9 cellular contexts compared by ENCODE assay signal in the genomic region with DNA sequence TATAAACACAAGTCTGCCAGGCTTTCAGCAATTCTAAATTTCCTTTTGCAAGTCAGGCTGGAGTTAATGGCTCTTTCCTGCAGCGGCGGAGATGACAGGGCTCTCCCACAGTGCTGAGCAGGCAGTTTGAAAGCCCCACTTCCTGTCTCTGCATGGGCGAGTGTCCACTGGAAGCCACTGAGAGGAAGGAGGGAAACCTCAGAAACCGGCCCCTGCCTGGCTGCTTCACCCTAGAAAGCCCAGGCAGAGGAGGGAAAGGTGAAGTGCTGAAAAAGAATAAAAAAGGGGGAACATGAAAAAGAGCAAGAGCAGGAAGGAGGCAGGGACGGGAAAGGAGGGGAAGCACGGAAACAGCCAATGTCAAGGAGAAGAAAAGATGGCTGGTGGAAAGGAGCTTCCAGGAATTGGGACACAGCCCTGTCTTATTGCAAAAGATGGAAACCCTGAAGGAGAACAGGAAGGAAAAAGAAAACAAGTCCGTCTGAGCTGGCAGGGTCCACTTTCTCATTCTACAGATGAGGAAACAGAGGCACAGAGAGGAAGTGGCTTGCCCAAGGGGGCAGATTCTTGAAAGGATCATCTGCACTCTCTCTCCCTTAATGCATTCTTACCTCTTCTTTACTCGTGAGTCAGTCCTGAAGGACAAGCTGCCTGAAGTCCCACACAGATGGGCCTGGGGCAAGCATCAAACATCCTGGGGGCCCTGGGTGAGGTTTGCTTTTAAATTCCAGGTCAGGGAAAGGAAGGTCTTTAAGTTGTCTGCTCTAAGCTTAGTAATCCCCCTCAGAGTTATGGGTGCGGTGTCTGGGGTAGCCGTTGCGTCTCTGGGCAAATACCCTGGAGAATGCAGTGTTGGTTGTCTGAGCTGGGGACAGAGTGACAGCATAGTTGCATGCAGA. TPM values are rescaled to one million over a fixed set of nuclear protein-coding genes. Genes with fewer than 3 reads are reported as not detected.
DNase-seq lines count a peak whose midpoint lies in the region; ATAC-seq lines count a peak whose summit lies in the region.
"Had no signal": no experiment of that assay in that cellular context is flagged by ENCODE, and none has a peak within 500 bp of the region (broad histone marks: within the 10 kb centered on the region; RNA-seq: fewer than 3 reads in every experiment).

No MANE protein-coding gene starts in this region.

- no peaks in the 10 kb centered on the region for H3K9me3 ChIP-seq in CD4-positive, CD25-positive, alpha-beta regulatory T cell (ENCODE audit: control insufficient read depth in 2 of 2, low read length in 2 of 2)

- no peak overlapping the region for H3K4me3 ChIP-seq in CD4-positive, CD25-positive, alpha-beta regulatory T cell (ENCODE audit: low read depth, low read length)

- no peak overlapping the region for H3K27ac ChIP-seq in CD4-positive, CD25-positive, alpha-beta regulatory T cell (ENCODE audit: insufficient read depth, low read length, poor library complexity, severe bottlenecking)

- peak overlapping the region in 2 of 3 donors; percentile 15 to 42 for H3K27ac Mint-ChIP-seq in CD4-positive, CD25-positive, alpha-beta regulatory T cell
- no peak overlapping the region for H3K27ac Mint-ChIP-seq in activated naive CD8-positive, alpha-beta T cell treated with anti-CD3 and anti-CD28 coated beads, Interleukin-2, amount 50 U/mL, for 24 hours

- no peaks in the 10 kb centered on the region for H3K36me3 ChIP-seq in CD4-positive, CD25-positive, alpha-beta regulatory T cell (ENCODE audit: control insufficient read depth, insufficient read depth, low read length)

- H3K9me3 Mint-ChIP-seq in CD4-positive, CD25-positive, alpha-beta regulatory T cell: no peaks in the 10 kb centered on the region
- H3K9me3 Mint-ChIP-seq in activated naive CD8-positive, alpha-beta T cell treated with anti-CD3 and anti-CD28 coated beads, Interleukin-2, amount 50 U/mL, for 24 hours: no peaks in the 10 kb centered on the region

- H3K27me3 Mint-ChIP-seq in CD4-positive, CD25-positive, alpha-beta regulatory T cell: peaks cover 43% of the 10 kb centered on the region
- peaks cover 10% of the 10 kb centered on the region for H3K27me3 Mint-ChIP-seq in activated naive CD8-positive, alpha-beta T cell treated with anti-CD3 and anti-CD28 coated beads, Interleukin-2, amount 50 U/mL, for 24 hours

- H3K36me3 Mint-ChIP-seq in CD4-positive, CD25-positive, alpha-beta regulatory T cell: no peaks in the 10 kb centered on the region
- no peaks in the 10 kb centered on the region for H3K36me3 Mint-ChIP-seq in activated naive CD8-positive, alpha-beta T cell treated with anti-CD3 and anti-CD28 coated beads, Interleukin-2, amount 50 U/mL, for 24 hours (ENCODE audit: low read depth)

- DNase-seq in CD4-positive, CD25-positive, alpha-beta regulatory T cell: no peak
- peak; percentile 54 for DNase-seq in HT1080 (ENCODE audit: low read depth)
- peak; percentile 22 for DNase-seq in activated naive CD8-positive, alpha-beta T cell treated with anti-CD3 and anti-CD28 coated beads, Interleukin-2, amount 50 U/mL, for 24 hours
- DNase-seq in medulla oblongata (ENCODE audit: extremely low spot score): peak; percentile 81
- DNase-seq in NCI-H524 treated with DMSO at 0.1 percent for 48 hours (lab: John Stamatoyannopoulos, UW): no peak
- DNase-seq in amniotic stem cell (lab: John Stamatoyannopoulos, UW): no peak
- DNase-seq in activated effector memory CD4-positive, alpha-beta T cell treated with anti-CD3 and anti-CD28 coated beads, Interleukin-2, amount 50 U/mL, for 16 hours: no peak
- DNase-seq in AG08396 (ENCODE audit: low spot score): no peak

- peaks cover 6% of the 10 kb centered on the region for H3K27me3 ChIP-seq in CD4-positive, CD25-positive, alpha-beta regulatory T cell (ENCODE audit: control insufficient read depth, insufficient read depth, low read length)

- H3K4me1 Mint-ChIP-seq in CD4-positive, CD25-positive, alpha-beta regulatory T cell: peaks cover 0 to 22% (median 11%) of the 10 kb centered on the region in 4 donors
- peaks cover 28% of the 10 kb centered on the region for H3K4me1 Mint-ChIP-seq in activated naive CD8-positive, alpha-beta T cell treated with anti-CD3 and anti-CD28 coated beads, Interleukin-2, amount 50 U/mL, for 24 hours

- H3K4me1 ChIP-seq in CD4-positive, CD25-positive, alpha-beta regulatory T cell (ENCODE audit: control insufficient read depth, insufficient read depth, low read length, poor library complexity, severe bottlenecking): peaks cover 4% of the 10 kb centered on the region

- H3K4me3 Mint-ChIP-seq in CD4-positive, CD25-positive, alpha-beta regulatory T cell: no peak overlapping the region
- H3K4me3 Mint-ChIP-seq in activated naive CD8-positive, alpha-beta T cell treated with anti-CD3 and anti-CD28 coated beads, Interleukin-2, amount 50 U/mL, for 24 hours: peak overlapping the region; percentile 48

- ATAC-seq in CD4-positive, CD25-positive, alpha-beta regulatory T cell (ENCODE audit: low read depth in 2 of 2): no peak
- peak; percentile 68 for ATAC-seq in activated naive CD8-positive, alpha-beta T cell treated with anti-CD3 and anti-CD28 coated beads, Interleukin-2, amount 50 U/mL, for 24 hours

RNA-seq across cellular contexts. Expression of a gene that starts 38.8 kb away (rescaled TPM):
- 80.4 TPM for total RNA-seq in CD4-positive, CD25-positive, alpha-beta regulatory T cell
- polyA plus RNA-seq in CD4-positive, CD25-positive, alpha-beta regulatory T cell: 100 to 1,000 TPM; 299 to 544 (median 380) TPM
- total RNA-seq in HT1080 (2014; rRNA removed; shearing (Covaris generic)): 1.0 TPM in 1 of 2 replicates, not detected in the other
- polyA plus RNA-seq in HT1080 (2015; cell fraction: cytosol; rRNA removed): 0.31 and 0.42 TPM in 2 replicates
- not detected in 2 replicates for polyA plus RNA-seq in HT1080 (2015; cell fraction: nucleus; rRNA removed)
- total RNA-seq: NCI-H460 had no signal

Comparison
In these comparisons a context has a peak if more than half of its experiments do, and no peak if none do; other contexts are left out.
1. DNase-seq: peak in HT1080 (single experiment), activated naive CD8-positive, alpha-beta T cell treated with anti-CD3 and anti-CD28 coated beads, Interleukin-2, amount 50 U/mL, for 24 hours (single experiment) and medulla oblongata (single experiment); none in CD4-positive, CD25-positive, alpha-beta regulatory T cell (0 of 3), NCI-H524 treated with DMSO at 0.1 percent for 48 hours (single experiment), amniotic stem cell (single experiment), activated effector memory CD4-positive, alpha-beta T cell treated with anti-CD3 and anti-CD28 coated beads, Interleukin-2, amount 50 U/mL, for 16 hours (single experiment) and AG08396 (single experiment).
2. RNA of a gene that starts 38.8 kb away (total RNA-seq): 80.4 TPM in CD4-positive, CD25-positive, alpha-beta regulatory T cell (single experiment); 1.0 TPM in HT1080; every median in the first group is over 10 times any median in the second.